ENCODE assay signal across 19 cellular contexts in genomic region chr14:65676361-65677014, GRCh38.
DNase-seq lines count a peak whose midpoint lies in the region; ATAC-seq and TF ChIP-seq lines count a peak whose summit lies in the region.
"Had no signal": no experiment of that assay in that cellular context is flagged by ENCODE, and none has a peak within 500 bp of the region (broad histone marks: within the 10 kb centered on the region; RNA-seq: fewer than 3 reads in every experiment).

No MANE protein-coding gene starts in this region.

- H3K27me3 Mint-ChIP-seq in memory B cell: no peaks in the 10 kb centered on the region
- H3K27me3 Mint-ChIP-seq: B cell; CD4-positive, alpha-beta T cell; IgD-negative memory B cell had no signal

- peaks cover 19% of the 10 kb centered on the region for H3K4me1 Mint-ChIP-seq in memory B cell

- H3K4me3 Mint-ChIP-seq in memory B cell: no peak overlapping the region
- H3K4me3 Mint-ChIP-seq: B cell; CD4-positive, alpha-beta T cell; IgD-negative memory B cell had no signal

- peak; percentile 27 for DNase-seq in DMS53 (lab: John Stamatoyannopoulos, UW)
- DNase-seq in DMS53 treated with DMSO at 0.1 percent for 48 hours (lab: John Stamatoyannopoulos, UW; ENCODE audit: unreplicated experiment): no peak
- DNase-seq in LNCaP clone FGC (ENCODE audit: low read depth): peak; percentile 78
- DNase-seq in memory B cell (ENCODE audit: low spot score in 2 of 2): no peak
- no peak for DNase-seq in NCI-H2196 treated with DMSO at 0.1 percent for 48 hours (lab: John Stamatoyannopoulos, UW; ENCODE audit: unreplicated experiment)
- DNase-seq in NK-92 (lab: John Stamatoyannopoulos, UW; ENCODE audit: unreplicated experiment): no peak
- DNase-seq: 8988T; C1 segment of cervical spinal cord; Calu3; CD4-positive, alpha-beta T cell; DMS 273 treated with DMSO at 0.1 percent for 48 hours; DMS79 treated with DMSO at 0.1 percent for 48 hours; GDM1 had no signal

- ATAC-seq in memory B cell (ENCODE audit: low read depth) (no peak), GM21423 (IDR thresholded peaks at IDR 0.05; ENCODE audit: unreplicated experiment) (no peak)

- peaks cover 13% of the 10 kb centered on the region for H3K36me3 Mint-ChIP-seq in memory B cell

- H3K4me3 ChIP-seq in LNCaP clone FGC (ENCODE audit: low read depth, low read length): no peak overlapping the region
- H3K4me3 ChIP-seq: HAP-1 had no signal

- peak overlapping the region; percentile 62 for H3K27ac Mint-ChIP-seq in memory B cell
- H3K27ac Mint-ChIP-seq: B cell; CD4-positive, alpha-beta T cell had no signal

- peak overlapping the region; percentile 87 for H3K27ac ChIP-seq in VCaP
- H3K27ac ChIP-seq: HL-60 had no signal

- TF ChIP-seq CTCF in LNCaP clone FGC (IDR thresholded peaks at IDR 0.05; ENCODE audit: control insufficient read depth, extremely low read depth, insufficient read depth): no peak
- TF ChIP-seq CTCF in VCaP (conservative IDR thresholded peaks at IDR 0.05): no peak

- H3K9me3 Mint-ChIP-seq in memory B cell: no peaks in the 10 kb centered on the region
- H3K9me3 Mint-ChIP-seq: CD4-positive, alpha-beta T cell; IgD-negative memory B cell had no signal

Comparison
In these comparisons a context has a peak if more than half of its experiments do, and no peak if none do; other contexts are left out.
1. DNase-seq: peak in DMS53 (single experiment) and LNCaP clone FGC (single experiment); none in DMS53 treated with DMSO at 0.1 percent for 48 hours (single experiment), memory B cell (0 of 2), NCI-H2196 treated with DMSO at 0.1 percent for 48 hours (single experiment) and NK-92 (single experiment).